Comparison of ENCODE assay signal across 1 cellular context in genomic region chr5:43008369-43009158, GRCh38.
TF ChIP-seq lines count a peak whose summit lies in the region.

No MANE protein-coding gene starts in this region.

TF ChIP-seq in K562, 482 proteins besides CTCF, POLR2A, EP300 and RAD21 (continued from another document and continues in another):
- TF ChIP-seq, protein P1, sequence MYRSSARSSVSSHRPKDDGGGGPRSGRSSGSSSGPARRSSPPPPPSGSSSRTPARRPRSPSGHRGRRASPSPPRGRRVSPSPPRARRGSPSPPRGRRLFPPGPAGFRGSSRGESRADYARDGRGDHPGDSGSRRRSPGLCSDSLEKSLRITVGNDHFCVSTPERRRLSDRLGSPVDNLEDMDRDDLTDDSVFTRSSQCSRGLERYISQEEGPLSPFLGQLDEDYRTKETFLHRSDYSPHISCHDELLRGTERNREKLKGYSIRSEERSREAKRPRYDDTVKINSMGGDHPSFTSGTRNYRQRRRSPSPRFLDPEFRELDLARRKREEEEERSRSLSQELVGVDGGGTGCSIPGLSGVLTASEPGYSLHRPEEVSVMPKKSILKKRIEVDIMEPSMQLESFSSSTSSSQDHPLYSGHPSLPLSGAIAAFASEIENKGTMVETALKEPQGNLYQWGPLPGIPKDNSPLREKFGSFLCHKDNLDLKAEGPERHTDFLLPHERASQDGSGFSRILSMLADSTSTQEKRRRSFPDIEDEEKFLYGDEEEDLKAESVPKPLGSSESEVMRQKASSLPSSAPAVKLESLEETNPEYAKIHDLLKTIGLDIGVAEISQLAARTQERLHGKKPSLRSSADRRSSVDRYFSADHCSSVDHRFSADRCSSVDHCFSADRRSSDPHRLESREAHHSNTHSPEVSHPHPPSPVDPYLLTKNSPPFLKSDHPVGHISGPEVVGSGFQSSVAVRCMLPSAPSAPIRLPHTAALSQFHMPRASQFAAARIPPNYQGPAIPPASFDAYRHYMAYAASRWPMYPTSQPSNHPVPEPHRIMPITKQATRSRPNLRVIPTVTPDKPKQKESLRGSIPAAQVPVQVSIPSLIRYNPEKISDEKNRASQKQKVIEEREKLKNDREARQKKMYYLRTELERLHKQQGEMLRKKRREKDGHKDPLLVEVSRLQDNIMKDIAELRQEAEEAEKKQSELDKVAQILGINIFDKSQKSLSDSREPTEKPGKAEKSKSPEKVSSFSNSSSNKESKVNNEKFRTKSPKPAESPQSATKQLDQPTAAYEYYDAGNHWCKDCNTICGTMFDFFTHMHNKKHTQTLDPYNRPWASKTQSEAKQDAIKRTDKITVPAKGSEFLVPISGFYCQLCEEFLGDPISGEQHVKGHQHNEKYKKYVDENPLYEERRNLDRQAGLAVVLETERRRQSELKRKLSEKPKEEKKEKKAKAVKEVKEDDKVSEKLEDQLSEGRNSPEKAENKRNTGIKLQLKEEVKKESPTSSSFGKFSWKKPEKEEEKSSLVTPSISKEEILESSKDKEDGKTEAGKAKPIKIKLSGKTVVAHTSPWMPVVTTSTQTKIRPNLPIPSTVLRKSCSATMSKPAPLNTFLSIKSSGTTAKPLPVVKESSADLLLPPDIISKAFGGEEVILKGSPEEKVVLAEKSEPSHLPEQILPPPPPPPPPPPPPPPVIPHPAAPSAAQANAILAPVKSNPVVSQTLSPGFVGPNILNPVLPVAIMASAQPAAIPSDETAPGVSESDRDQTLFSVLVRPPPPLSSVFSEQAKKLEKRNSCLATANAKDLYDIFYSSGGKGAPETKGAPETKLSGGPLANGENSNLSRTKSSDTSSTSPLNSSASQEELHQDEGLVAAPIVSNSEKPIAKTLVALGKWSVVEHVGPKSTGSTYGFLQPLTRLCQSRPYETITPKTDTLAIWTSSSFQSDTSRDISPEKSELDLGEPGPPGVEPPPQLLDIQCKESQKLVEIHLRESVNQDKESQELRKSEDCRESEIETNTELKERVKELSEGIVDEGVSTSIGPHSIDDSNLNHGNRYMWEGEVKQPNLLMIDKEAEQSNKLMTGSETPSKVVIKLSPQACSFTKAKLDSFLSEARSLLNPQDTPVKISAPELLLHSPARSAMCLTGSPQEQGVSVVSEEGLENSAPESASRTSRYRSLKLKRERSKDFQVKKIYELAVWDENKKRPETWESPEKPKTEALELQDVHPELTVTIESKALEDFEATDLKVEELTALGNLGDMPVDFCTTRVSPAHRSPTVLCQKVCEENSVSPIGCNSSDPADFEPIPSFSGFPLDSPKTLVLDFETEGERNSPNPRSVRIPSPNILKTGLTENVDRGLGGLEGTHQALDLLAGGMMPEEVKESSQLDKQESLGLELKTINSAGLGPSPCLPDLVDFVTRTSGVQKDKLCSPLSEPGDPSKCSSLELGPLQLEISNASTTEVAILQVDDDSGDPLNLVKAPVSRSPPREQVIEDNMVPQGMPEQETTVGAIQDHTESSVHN (IDR thresholded peaks at IDR 0.05; ENCODE audit: borderline replicate concordance in 1 of 2, low read depth in 1 of 2), result no peak
- TF ChIP-seq NFYB (IDR thresholded peaks at IDR 0.05; ENCODE audit: extremely low read depth, insufficient read length) (no peak), ZKSCAN8 (CRISPR knock-in tag; IDR thresholded peaks at IDR 0.05) (no peak), ZNF695 (CRISPR knock-in tag; IDR thresholded peaks at IDR 0.05) (peak; percentile 46; the same call in 1 of the 2 replicates), USF2 (CRISPR knock-in tag; IDR thresholded peaks at IDR 0.05) (no peak), STAT5A (IDR thresholded peaks at IDR 0.05; ENCODE audit: borderline replicate concordance, low read length) (no peak; the same call in 1 of the 2 replicates), PML (IDR thresholded peaks at IDR 0.05; ENCODE audit: low read length) (no peak), SRF (CRISPR knock-in tag; IDR thresholded peaks at IDR 0.05) (peak in 1 of 2 experiments; percentile 81; a peak in 2 of 4 replicates), POLR2AphosphoS5 (IDR thresholded peaks at IDR 0.05; ENCODE audit: control insufficient read depth, insufficient read depth, low read depth, low read length) (peak; percentile 79; the same call in 1 of the 2 replicates), TCF3 (CRISPR knock-in tag; IDR thresholded peaks at IDR 0.05) (peak; percentile 51; the same call in 1 of the 2 replicates), NFATC3 (IDR thresholded peaks at IDR 0.05) (no peak), BRD9 (IDR thresholded peaks at IDR 0.05; ENCODE audit: low read depth, partially characterized antibody) (peak; percentile 86), MBD1 (CRISPR knock-in tag; IDR thresholded peaks at IDR 0.05) (no peak), THRAP3 (IDR thresholded peaks at IDR 0.05; ENCODE audit: borderline replicate concordance) (no peak), POU5F1 (IDR thresholded peaks at IDR 0.05; ENCODE audit: borderline replicate concordance, low read depth, low read length, partially characterized antibody) (no peak), ZNF143 (CRISPR knock-in tag; IDR thresholded peaks at IDR 0.05) (no peak), FOXJ2 (tag; IDR thresholded peaks at IDR 0.05) (peak; percentile 13; the same call in 1 of the 2 replicates), RBM17 (IDR thresholded peaks at IDR 0.05; ENCODE audit: borderline replicate concordance, low read depth, low read length) (no peak), GATAD2A (IDR thresholded peaks at IDR 0.05) (peak; percentile 74; the same call in 1 of the 2 replicates), SMAD1 (IDR thresholded peaks at IDR 0.05; ENCODE audit: low read depth, low read length, partially characterized antibody) (peak; percentile 48), RNF2 (IDR thresholded peaks at IDR 0.05) (0 out of 2 replicates have a peak, but pooled peaks have one; percentile 42), SIRT6 (IDR thresholded peaks at IDR 0.05; ENCODE audit: low read depth, low read length) (no peak), HLTF (IDR thresholded peaks at IDR 0.05) (peak; percentile 81), ZNF239 (CRISPR knock-in tag; IDR thresholded peaks at IDR 0.05) (no peak), CBX5 (IDR thresholded peaks at IDR 0.05; ENCODE audit: borderline replicate concordance, low read depth) (no peak), ZNF197 (CRISPR knock-in tag; IDR thresholded peaks at IDR 0.05; ENCODE audit: low read depth) (no peak; the same call in 1 of the 2 replicates), CGGBP1 (CRISPR knock-in tag; IDR thresholded peaks at IDR 0.05) (no peak), DDX20 (tag; IDR thresholded peaks at IDR 0.05; ENCODE audit: low read depth) (no peak), TRIM28 (IDR thresholded peaks at IDR 0.05) (peak; percentile 93), ZNF146 (CRISPR knock-in tag; IDR thresholded peaks at IDR 0.05; ENCODE audit: unreplicated experiment) (no peak), CEBPB (tag; IDR thresholded peaks at IDR 0.05) (peak; percentile 89), CCNT2 (IDR thresholded peaks at IDR 0.05; ENCODE audit: borderline replicate concordance, extremely low read depth, insufficient read length, low read depth, low read length) (no peak), PURB (CRISPR knock-in tag; IDR thresholded peaks at IDR 0.05; ENCODE audit: low read depth) (no peak), MAFG (tag; conservative IDR thresholded peaks at IDR 0.05) (peak; percentile 90), TAF15 (IDR thresholded peaks at IDR 0.05; ENCODE audit: low read depth, low read length) (no peak), TCF7 (IDR thresholded peaks at IDR 0.05; ENCODE audit: borderline replicate concordance) (no peak), ETV6 (IDR thresholded peaks at IDR 0.05; ENCODE audit: borderline replicate concordance in 1 of 2, low read depth in 2 of 2, low read length in 1 of 2) (peak; percentile 18 to 62; a peak in 2 of 4 replicates), ETV6 (CRISPR knock-in tag; IDR thresholded peaks at IDR 0.05; ENCODE audit: borderline replicate concordance) (no peak), U2AF2 (optimal IDR thresholded peaks at IDR 0.05; ENCODE audit: low read depth, low read length) (no peak), PHF20 (IDR thresholded peaks at IDR 0.05; ENCODE audit: partially characterized antibody) (peak; percentile 84), SOX6 (IDR thresholded peaks at IDR 0.05) (peak; percentile 88), TEAD2 (tag; IDR thresholded peaks at IDR 0.05) (no peak)
- TF ChIP-seq, protein P2, sequence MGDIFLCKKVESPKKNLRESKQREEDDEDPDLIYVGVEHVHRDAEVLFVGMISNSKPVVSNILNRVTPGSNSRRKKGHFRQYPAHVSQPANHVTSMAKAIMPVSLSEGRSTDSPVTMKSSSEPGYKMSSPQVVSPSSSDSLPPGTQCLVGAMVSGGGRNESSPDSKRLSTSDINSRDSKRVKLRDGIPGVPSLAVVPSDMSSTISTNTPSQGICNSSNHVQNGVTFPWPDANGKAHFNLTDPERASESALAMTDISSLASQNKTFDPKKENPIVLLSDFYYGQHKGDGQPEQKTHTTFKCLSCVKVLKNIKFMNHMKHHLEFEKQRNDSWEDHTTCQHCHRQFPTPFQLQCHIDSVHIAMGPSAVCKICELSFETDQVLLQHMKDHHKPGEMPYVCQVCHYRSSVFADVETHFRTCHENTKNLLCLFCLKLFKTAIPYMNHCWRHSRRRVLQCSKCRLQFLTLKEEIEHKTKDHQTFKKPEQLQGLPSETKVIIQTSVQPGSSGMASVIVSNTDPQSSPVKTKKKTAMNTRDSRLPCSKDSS (IDR thresholded peaks at IDR 0.05; ENCODE audit: low read depth, partially characterized antibody), result no peak
- TF ChIP-seq, protein P3, sequence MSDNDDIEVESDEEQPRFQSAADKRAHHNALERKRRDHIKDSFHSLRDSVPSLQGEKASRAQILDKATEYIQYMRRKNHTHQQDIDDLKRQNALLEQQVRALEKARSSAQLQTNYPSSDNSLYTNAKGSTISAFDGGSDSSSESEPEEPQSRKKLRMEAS (CRISPR knock-in tag; IDR thresholded peaks at IDR 0.05), result peak; percentile 74; the same call in 1 of the 2 replicates
- TF ChIP-seq, protein P4, sequence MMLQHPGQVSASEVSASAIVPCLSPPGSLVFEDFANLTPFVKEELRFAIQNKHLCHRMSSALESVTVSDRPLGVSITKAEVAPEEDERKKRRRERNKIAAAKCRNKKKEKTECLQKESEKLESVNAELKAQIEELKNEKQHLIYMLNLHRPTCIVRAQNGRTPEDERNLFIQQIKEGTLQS (IDR thresholded peaks at IDR 0.05), result 0 out of 2 replicates have a peak, but pooled peaks have one; percentile 12
- TF ChIP-seq, protein P4 (CRISPR knock-in tag; conservative IDR thresholded peaks at IDR 0.05), result peak; percentile 50; the same call in 1 of the 2 replicates
- TF ChIP-seq, protein P5, sequence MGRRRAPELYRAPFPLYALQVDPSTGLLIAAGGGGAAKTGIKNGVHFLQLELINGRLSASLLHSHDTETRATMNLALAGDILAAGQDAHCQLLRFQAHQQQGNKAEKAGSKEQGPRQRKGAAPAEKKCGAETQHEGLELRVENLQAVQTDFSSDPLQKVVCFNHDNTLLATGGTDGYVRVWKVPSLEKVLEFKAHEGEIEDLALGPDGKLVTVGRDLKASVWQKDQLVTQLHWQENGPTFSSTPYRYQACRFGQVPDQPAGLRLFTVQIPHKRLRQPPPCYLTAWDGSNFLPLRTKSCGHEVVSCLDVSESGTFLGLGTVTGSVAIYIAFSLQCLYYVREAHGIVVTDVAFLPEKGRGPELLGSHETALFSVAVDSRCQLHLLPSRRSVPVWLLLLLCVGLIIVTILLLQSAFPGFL (CRISPR knock-in tag; IDR thresholded peaks at IDR 0.05), result no peak
- TF ChIP-seq, protein P6, sequence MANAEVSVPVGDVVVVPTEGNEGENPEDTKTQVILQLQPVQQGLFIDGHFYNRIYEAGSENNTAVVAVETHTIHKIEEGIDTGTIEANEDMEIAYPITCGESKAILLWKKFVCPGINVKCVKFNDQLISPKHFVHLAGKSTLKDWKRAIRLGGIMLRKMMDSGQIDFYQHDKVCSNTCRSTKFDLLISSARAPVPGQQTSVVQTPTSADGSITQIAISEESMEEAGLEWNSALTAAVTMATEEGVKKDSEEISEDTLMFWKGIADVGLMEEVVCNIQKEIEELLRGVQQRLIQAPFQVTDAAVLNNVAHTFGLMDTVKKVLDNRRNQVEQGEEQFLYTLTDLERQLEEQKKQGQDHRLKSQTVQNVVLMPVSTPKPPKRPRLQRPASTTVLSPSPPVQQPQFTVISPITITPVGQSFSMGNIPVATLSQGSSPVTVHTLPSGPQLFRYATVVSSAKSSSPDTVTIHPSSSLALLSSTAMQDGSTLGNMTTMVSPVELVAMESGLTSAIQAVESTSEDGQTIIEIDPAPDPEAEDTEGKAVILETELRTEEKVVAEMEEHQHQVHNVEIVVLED (CRISPR knock-in tag; IDR thresholded peaks at IDR 0.05), result no peak
- TF ChIP-seq, protein P7, sequence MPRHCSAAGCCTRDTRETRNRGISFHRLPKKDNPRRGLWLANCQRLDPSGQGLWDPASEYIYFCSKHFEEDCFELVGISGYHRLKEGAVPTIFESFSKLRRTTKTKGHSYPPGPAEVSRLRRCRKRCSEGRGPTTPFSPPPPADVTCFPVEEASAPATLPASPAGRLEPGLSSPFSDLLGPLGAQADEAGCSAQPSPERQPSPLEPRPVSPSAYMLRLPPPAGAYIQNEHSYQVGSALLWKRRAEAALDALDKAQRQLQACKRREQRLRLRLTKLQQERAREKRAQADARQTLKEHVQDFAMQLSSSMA (CRISPR knock-in tag; IDR thresholded peaks at IDR 0.05), result peak; percentile 78; the same call in 1 of the 2 replicates
